Comparison of ENCODE assay signal across 10 cellular contexts in the genomic region with DNA sequence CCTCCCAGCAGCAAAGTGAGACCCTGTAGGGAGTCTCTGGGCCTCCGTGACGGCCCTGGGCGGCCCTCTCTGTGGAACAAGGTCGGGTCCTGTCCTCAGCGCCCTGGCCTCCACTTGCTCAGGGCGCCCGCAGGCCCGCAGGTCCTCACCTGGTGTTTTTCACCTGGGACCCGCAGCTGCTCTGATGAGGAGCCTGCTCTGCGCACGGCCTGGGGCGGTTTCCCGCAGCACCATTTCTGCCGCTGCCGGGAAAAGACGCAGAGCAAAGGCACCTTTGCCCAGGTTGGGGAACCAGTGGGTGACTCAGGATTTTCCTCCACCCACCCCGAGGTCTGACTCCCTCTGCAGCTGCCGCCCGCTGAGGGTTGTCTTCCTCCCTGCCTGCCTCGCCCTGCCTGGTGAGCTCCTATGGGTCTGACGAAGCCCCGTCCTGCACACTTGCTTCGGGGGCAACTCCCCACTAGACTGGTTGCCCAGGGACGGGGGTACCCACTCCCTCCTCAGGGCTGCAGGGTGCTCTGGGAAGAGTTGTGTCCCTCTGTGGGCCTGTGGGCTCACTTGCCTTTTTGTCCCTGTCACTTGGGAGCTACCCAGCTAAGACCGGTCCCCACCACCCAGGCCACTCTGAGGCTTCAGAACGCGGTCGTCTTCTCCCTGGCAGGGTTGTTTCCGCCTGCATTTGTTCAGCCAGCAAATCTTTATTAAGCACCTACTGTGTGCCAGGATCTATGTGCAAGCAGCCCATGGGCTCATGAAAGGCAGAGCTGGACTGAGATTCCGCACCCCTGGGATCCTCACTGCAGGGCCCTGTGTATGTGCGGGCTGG.
DNase-seq lines count a peak whose midpoint lies in the region; ATAC-seq and TF ChIP-seq lines count a peak whose summit lies in the region.
"Had no signal": no experiment of that assay in that cellular context is flagged by ENCODE, and none has a peak within 500 bp of the region (broad histone marks: within the 10 kb centered on the region; RNA-seq: fewer than 3 reads in every experiment).

No MANE protein-coding gene starts in this region.

- H3K27me3 ChIP-seq in SJCRH30 (no peaks in the 10 kb centered on the region), right cardiac atrium (ENCODE audit: control insufficient read depth, insufficient read depth) (no peaks in the 10 kb centered on the region), spleen (replicated peaks in 1 of 7) (no peaks in the 10 kb centered on the region)

- H3K36me3 ChIP-seq in HEK293 (ENCODE audit: control insufficient read depth in 2 of 2, insufficient read depth in 1 of 2, low read length in 2 of 2) (no peaks in the 10 kb centered on the region), SJCRH30 (no peaks in the 10 kb centered on the region), spleen (peaks cover 0 to 11% (median 0%) of the 10 kb centered on the region in 6 donors)

- DNase-seq in SJCRH30 (peak; percentile 28 to 29), right cardiac atrium (peak; percentile 9 to 58 (median 52)), spleen (peak; percentile 74), iPS-NIHi11 (ENCODE audit: low spot score) (no peak), germinal center (ENCODE audit: low spot score) (no peak)
- DNase-seq: activated T-cell treated with anti-CD3 and anti-CD28 coated beads, Interleukin-2, amount 50 U/mL, for 1 hour; NCI-H524 had no signal

- CTCF ChIA-PET in HEK293 (lab: Yijun Ruan, JAX) = interaction anchor here (0.5 to 7.0 kb wide), 14 partner anchors 14 to 557 kb away, joined by 3 to 456 read pairs (median 6); a partner anchor contains a TSS

- TF ChIP-seq POLR2A in spleen (IDR thresholded peaks at IDR 0.05) = no peak

- no peak for TF ChIP-seq CTCF in HEK293 (tag by site-specific recombination; IDR thresholded peaks at IDR 0.05)
- no peak for TF ChIP-seq CTCF in spleen (IDR thresholded peaks at IDR 0.05 in 8 of 11, conservative IDR thresholded peaks at IDR 0.05 in 3 of 11)

- 89% methylated on average over 31 of the region's 31 CpGs for WGBS in right cardiac atrium
- WGBS in spleen, 5 donors = 61 to 86% (median 77%) methylated on average over 18 to 31 of the region's 31 CpGs

- no peak overlapping the region for H3K27ac ChIP-seq in HEK293 (ENCODE audit: extremely low read depth, low read depth, low read length)
- H3K27ac ChIP-seq in SJCRH30 = peak overlapping the region; percentile 86
- no peak overlapping the region for H3K27ac ChIP-seq in right cardiac atrium (ENCODE audit: low read length)
- H3K27ac ChIP-seq in spleen = no peak overlapping the region
- H3K27ac ChIP-seq: parathyroid adenoma had no signal

- intact Hi-C loops in right cardiac atrium (cut with DNase I) = loop anchor here in 2 of 4 donors (10.0 kb wide), 2 partner anchors 230 to 340 kb away; a partner anchor contains a TSS
- intact Hi-C loops in spleen (cut with DNase I; ENCODE audit: low total_unique reads) = no loop called here

- H3K4me1 ChIP-seq in HEK293 (ENCODE audit: control insufficient read depth, insufficient read depth, low read length) (no peaks in the 10 kb centered on the region), SJCRH30 (peaks cover 31% of the 10 kb centered on the region), right cardiac atrium (ENCODE audit: control insufficient read depth, insufficient read depth, low read length) (peaks cover 3% of the 10 kb centered on the region), spleen (peaks cover 14 to 35% (median 27%) of the 10 kb centered on the region in 6 donors)
- H3K4me1 ChIP-seq: parathyroid adenoma had no signal

- POLR2A ChIA-PET in HEK293 (lab: Yijun Ruan, JAX) = interaction anchor here (0.6 to 2.8 kb wide), 8 partner anchors 166 to 458 kb away, joined by 3 to 15 read pairs (median 5); a partner anchor contains a TSS

- H3K4me3 ChIP-seq in HEK293 (ENCODE audit: low read depth, low read length) (no peak overlapping the region; the same call in 1 of the 2 replicates), SJCRH30 (no peak overlapping the region), right cardiac atrium (ENCODE audit: low read length) (no peak overlapping the region), spleen (no peak overlapping the region)

- ATAC-seq in right cardiac atrium (no peak), GM18909 (IDR thresholded peaks at IDR 0.05; ENCODE audit: poor library complexity, unreplicated experiment) (no peak)

- H3K9me3 ChIP-seq in HEK293 (ENCODE audit: control insufficient read depth, insufficient read depth, low read depth, low read length) (no peaks in the 10 kb centered on the region), SJCRH30 (replicated peaks) (no peaks in the 10 kb centered on the region), right cardiac atrium (ENCODE audit: control insufficient read depth, low read length) (no peaks in the 10 kb centered on the region), spleen (no peaks in the 10 kb centered on the region)

TF ChIP-seq in HEK293, 187 proteins besides CTCF, POLR2A, EP300 and RAD21:
- TF ChIP-seq TRIM28 (IDR thresholded peaks at IDR 0.05; ENCODE audit: borderline replicate concordance, low read length) (no peak), ZFHX2 (tag by site-specific recombination; conservative IDR thresholded peaks at IDR 0.05) (0 out of 2 replicates have a peak, but pooled peaks have one; percentile 6), ZNF768 (tag by site-specific recombination; IDR thresholded peaks at IDR 0.05) (no peak), ZFP3 (tag by site-specific recombination; IDR thresholded peaks at IDR 0.05; ENCODE audit: low read depth) (peak; percentile 57; the same call in 1 of the 2 replicates)

Comparison
In these comparisons a context has a peak if more than half of its experiments do, and no peak if none do; other contexts are left out.
1. DNase-seq: peak in SJCRH30 (2 of 2), right cardiac atrium (3 of 3) and spleen (single experiment); none in iPS-NIHi11 (single experiment) and germinal center (single experiment).